In genomic region chr1:20725189-20726106, GRCh38 we compare ENCODE assay signal across 1 cellular context.
TF ChIP-seq lines count a peak whose summit lies in the region.

No MANE protein-coding gene starts in this region.

TF ChIP-seq in K562, 482 proteins besides CTCF, POLR2A, EP300 and RAD21 (continued from another document):
- TF ChIP-seq ZBTB40 (IDR thresholded peaks at IDR 0.05) (no peak), ZBTB40 (CRISPR knock-in tag; IDR thresholded peaks at IDR 0.05) (peak; percentile 42; the same call in 1 of the 2 replicates), GABPB1 (CRISPR knock-in tag; IDR thresholded peaks at IDR 0.05) (peak; percentile 64; the same call in 1 of the 2 replicates), ZNF561 (CRISPR knock-in tag; conservative IDR thresholded peaks at IDR 0.05) (no peak), TFAM (CRISPR knock-in tag; conservative IDR thresholded peaks at IDR 0.05) (no peak)
